ENCODE assay signal across 15 cellular contexts in the genomic region with DNA sequence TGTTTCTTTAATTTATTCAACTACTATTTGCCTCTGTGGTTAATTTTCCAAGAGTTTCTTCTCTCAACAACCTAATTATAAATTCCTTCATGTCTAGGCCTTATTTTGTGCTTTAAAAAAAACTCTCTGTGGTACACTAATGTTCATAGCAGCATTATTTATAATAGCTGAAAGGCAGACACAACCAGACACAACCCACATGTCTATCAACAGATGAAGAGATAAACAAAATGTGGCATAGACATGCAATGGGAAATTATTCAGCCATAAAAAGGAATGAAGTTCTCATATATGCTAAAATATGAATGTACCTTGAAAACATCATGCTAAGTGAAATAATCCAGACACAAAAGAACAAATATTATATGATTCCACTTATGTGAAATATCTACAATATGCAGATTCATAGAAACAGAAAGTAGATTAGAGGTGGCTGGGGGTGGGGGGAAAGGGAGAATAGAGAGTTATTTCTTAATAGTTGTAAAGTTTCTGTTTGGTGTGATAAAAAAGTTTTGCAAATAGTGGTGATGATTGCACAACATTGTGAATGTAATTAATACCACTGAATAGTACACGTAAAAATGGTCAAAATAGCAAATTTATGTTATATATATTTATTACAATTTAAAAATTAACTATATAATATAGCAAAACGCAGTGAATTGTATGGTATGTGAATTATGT. TPM values are rescaled to one million over a fixed set of nuclear protein-coding genes. Genes with fewer than 3 reads are reported as not detected.
DNase-seq lines count a peak whose midpoint lies in the region; ATAC-seq and TF ChIP-seq lines count a peak whose summit lies in the region.
"Had no signal": no experiment of that assay in that cellular context is flagged by ENCODE, and none has a peak within 500 bp of the region (broad histone marks: within the 10 kb centered on the region; RNA-seq: fewer than 3 reads in every experiment).

No MANE protein-coding gene starts in this region.

- TF ChIP-seq CTCF in KMS-11 (conservative IDR thresholded peaks at IDR 0.05; ENCODE audit: low read depth, low read length) (no peak), SK-N-SH (IDR thresholded peaks at IDR 0.05) (no peak), right lobe of liver (IDR thresholded peaks at IDR 0.05) (no peak), foreskin keratinocyte (conservative IDR thresholded peaks at IDR 0.05) (no peak)

- no peak for DNase-seq in SK-N-SH
- no peak for DNase-seq in right lobe of liver
- DNase-seq in foreskin keratinocyte = no peak
- no peak for DNase-seq in NCI-H187 treated with DMSO at 0.1 percent for 48 hours (lab: John Stamatoyannopoulos, UW)
- DNase-seq in RPMI8226 = no peak
- DNase-seq: CD4-positive, alpha-beta memory T cell; DMS79; GOT3; HFFc6; NCI-H1092; NCI-H1694; T-cell had no signal

- H3K4me2 ChIP-seq in KMS-11 (peak overlapping the region; percentile 69), SK-N-SH (no peak overlapping the region)

- ATAC-seq in GM18498 (IDR thresholded peaks at IDR 0.05; ENCODE audit: unreplicated experiment) (peak; percentile 59), right lobe of liver (peak in 3 of 4 donors; percentile 17 to 52 (median 30)), foreskin keratinocyte (no peak)
- ATAC-seq: T-cell had no signal

- intact Hi-C loops in right lobe of liver (cut with DNase I) = no loop called here

- H3K27ac ChIP-seq in KMS-11 (peak overlapping the region; percentile 17; the same call in 1 of the 2 replicates), SK-N-SH (ENCODE audit: low read depth in 2 of 2, low read length in 1 of 2) (peak overlapping the region in 1 of 2 experiments; percentile 31; a peak in 1 of 4 replicates), right lobe of liver (no peak overlapping the region), foreskin keratinocyte (no peak overlapping the region)
- H3K27ac ChIP-seq: SJSA1 had no signal

- H3K27me3 ChIP-seq in KMS-11 (ENCODE audit: insufficient read depth, low read depth) = no peaks in the 10 kb centered on the region
- no peaks in the 10 kb centered on the region for H3K27me3 ChIP-seq in SK-N-SH (ENCODE audit: insufficient read depth)
- H3K27me3 ChIP-seq in right lobe of liver = no peaks in the 10 kb centered on the region
- no peaks in the 10 kb centered on the region for H3K27me3 ChIP-seq in foreskin keratinocyte
- H3K27me3 ChIP-seq: SJSA1 had no signal

- no peak overlapping the region for H2AFZ ChIP-seq in KMS-11 (ENCODE audit: low read depth)
- H2AFZ ChIP-seq in SK-N-SH (ENCODE audit: low read depth) = peak overlapping the region; percentile 30; the same call in 1 of the 2 replicates

- H3K79me2 ChIP-seq in KMS-11 (ENCODE audit: insufficient read depth, low read depth) (no peaks in the 10 kb centered on the region), SK-N-SH (ENCODE audit: insufficient read depth) (no peaks in the 10 kb centered on the region)

- H3K9me3 ChIP-seq in SK-N-SH = no peaks in the 10 kb centered on the region
- H3K9me3 ChIP-seq in right lobe of liver = no peaks in the 10 kb centered on the region

- peaks cover 12% of the 10 kb centered on the region for H3F3A ChIP-seq in SK-N-SH (replicated peaks; ENCODE audit: insufficient read depth)

- H3K36me3 ChIP-seq in KMS-11 (ENCODE audit: insufficient read depth) = no peaks in the 10 kb centered on the region
- H3K36me3 ChIP-seq in SK-N-SH (replicated peaks in 1 of 2; ENCODE audit: control insufficient read depth in 1 of 2, insufficient read depth in 2 of 2, low read length in 1 of 2) = peaks cover 0 to 10% of the 10 kb centered on the region in 2 experiments
- H3K36me3 ChIP-seq in right lobe of liver = no peaks in the 10 kb centered on the region
- H3K36me3 ChIP-seq: SJSA1 had no signal

- 43% methylated on average over 2 of the region's 2 CpGs for WGBS in SK-N-SH (ENCODE audit: low lambda C conversion rate)
- WGBS in right lobe of liver (ENCODE audit: insufficient coverage, low coverage, low lambda C conversion rate, missing lambda C conversion rate) = 29% methylated on average over 2 of the region's 2 CpGs

- H3K9ac ChIP-seq in KMS-11 = no peak overlapping the region
- no peak overlapping the region for H3K9ac ChIP-seq in SK-N-SH

- CTCF ChIA-PET in SK-N-SH (lab: Yijun Ruan, JAX) = no interaction called here

- H3K9me2 ChIP-seq in SK-N-SH = no peaks in the 10 kb centered on the region

- H4K20me1 ChIP-seq in KMS-11 (ENCODE audit: insufficient read depth) (no peaks in the 10 kb centered on the region), SK-N-SH (ENCODE audit: insufficient read depth) (no peaks in the 10 kb centered on the region)

- TF ChIP-seq RAD21 in SK-N-SH (IDR thresholded peaks at IDR 0.05; ENCODE audit: low read length) = no peak

- H3K4me3 ChIP-seq in KMS-11 (IDR thresholded peaks at IDR 0.05; ENCODE audit: insufficient read depth, low read depth, low read length) (no peak overlapping the region), SK-N-SH (ENCODE audit: low read depth in 2 of 2, low read length in 1 of 2) (no peak overlapping the region), right lobe of liver (no peak overlapping the region)
- H3K4me3 ChIP-seq: SJSA1 had no signal

- peak in 1 of 2 experiments; percentile 28; a peak in 1 of 4 replicates for TF ChIP-seq EP300 in SK-N-SH (IDR thresholded peaks at IDR 0.05; ENCODE audit: borderline replicate concordance in 1 of 2, low read depth in 1 of 2, low read length in 1 of 2)

- TF ChIP-seq POLR2A in right lobe of liver (IDR thresholded peaks at IDR 0.05) = no peak

- H3K4me1 ChIP-seq in KMS-11 (ENCODE audit: low read depth, poor library complexity, severe bottlenecking) (peaks cover 26% of the 10 kb centered on the region), SK-N-SH (ENCODE audit: control insufficient read depth in 1 of 2, insufficient read depth in 2 of 2, low read depth in 1 of 2, low read length in 1 of 2) (no peaks in the 10 kb centered on the region), right lobe of liver (peaks cover 0 to 9% (median 4%) of the 10 kb centered on the region in 4 donors), foreskin keratinocyte (no peaks in the 10 kb centered on the region)

- POLR2A ChIA-PET in SK-N-SH (lab: Yijun Ruan, JAX) = no interaction called here

TF ChIP-seq in SK-N-SH, 30 proteins besides CTCF, POLR2A, EP300 and RAD21:
- no peak for TF ChIP-seq SMC3 (IDR thresholded peaks at IDR 0.05; ENCODE audit: low read depth, low read length)
- no peak for TF ChIP-seq ZBTB33 (IDR thresholded peaks at IDR 0.05; ENCODE audit: borderline replicate concordance, low read depth)
- TF ChIP-seq TCF12 (IDR thresholded peaks at IDR 0.05) = peak; percentile 28; the same call in 1 of the 2 replicates
- TF ChIP-seq, protein P1, sequence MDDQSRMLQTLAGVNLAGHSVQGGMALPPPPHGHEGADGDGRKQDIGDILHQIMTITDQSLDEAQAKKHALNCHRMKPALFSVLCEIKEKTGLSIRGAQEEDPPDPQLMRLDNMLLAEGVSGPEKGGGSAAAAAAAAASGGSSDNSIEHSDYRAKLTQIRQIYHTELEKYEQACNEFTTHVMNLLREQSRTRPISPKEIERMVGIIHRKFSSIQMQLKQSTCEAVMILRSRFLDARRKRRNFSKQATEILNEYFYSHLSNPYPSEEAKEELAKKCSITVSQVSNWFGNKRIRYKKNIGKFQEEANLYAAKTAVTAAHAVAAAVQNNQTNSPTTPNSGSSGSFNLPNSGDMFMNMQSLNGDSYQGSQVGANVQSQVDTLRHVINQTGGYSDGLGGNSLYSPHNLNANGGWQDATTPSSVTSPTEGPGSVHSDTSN (IDR thresholded peaks at IDR 0.05) = peak; percentile 27; the same call in 1 of the 2 replicates

RNA-seq across cellular contexts. Expression of gene RASGRP3, which starts 28.1 kb away (rescaled TPM):
- polyA plus RNA-seq in SK-N-SH (2012; rRNA removed) (72.5 and 152 TPM in 2 replicates), foreskin keratinocyte (0.19 and 0.22 TPM in 2 replicates)
- polyA plus RNA-seq in SK-N-SH (2012; cell fraction: cytosol; rRNA removed) = 26.2 and 31.8 TPM in 2 replicates
- polyA plus RNA-seq in SK-N-SH (2012; cell fraction: nucleus; rRNA removed) = 604 and 757 TPM in 2 replicates
- total RNA-seq in right lobe of liver (10 to 100 TPM in 1 of 6 experiments, 1 to 10 TPM in 5; 3.0 to 11.5 (median 5.0) TPM), foreskin keratinocyte (0.25 and 0.61 TPM in 2 replicates)
